In genomic region chr1:90486134-90486824, GRCh38 we compare ENCODE assay signal across 17 cellular contexts.
DNase-seq lines count a peak whose midpoint lies in the region; ATAC-seq, FAIRE-seq and TF ChIP-seq lines count a peak whose summit lies in the region.
"Had no signal": no experiment of that assay in that cellular context is flagged by ENCODE, and none has a peak within 500 bp of the region (broad histone marks: within the 10 kb centered on the region; RNA-seq: fewer than 3 reads in every experiment).

No MANE protein-coding gene starts in this region.

- WGBS in GM12878 (ENCODE audit: insufficient coverage, insufficient replicate concordance, low lambda C conversion rate, missing lambda C conversion rate): 29% methylated on average over 1 of the region's 1 CpG

- H3K4me2 ChIP-seq in GM12878 (ENCODE audit: control insufficient read depth, insufficient read depth): no peak overlapping the region

- no peak overlapping the region for H2AFZ ChIP-seq in GM12878 (ENCODE audit: control insufficient read depth, low read depth, low read length)

- H3K9me3 Mint-ChIP-seq in immature natural killer cell: peaks cover 0 to 3% (median 0%) of the 10 kb centered on the region in 6 donors

- no peaks in the 10 kb centered on the region for H3K36me3 ChIP-seq in GM12878 (ENCODE audit: control insufficient read depth in 2 of 2, insufficient read depth in 2 of 2, low read length in 1 of 2)

- peak; percentile 53 for ATAC-seq in GM18858 (IDR thresholded peaks at IDR 0.05; ENCODE audit: unreplicated experiment)
- ATAC-seq in GM21423 (IDR thresholded peaks at IDR 0.05; ENCODE audit: unreplicated experiment): peak; percentile 56
- ATAC-seq in HG03060 (IDR thresholded peaks at IDR 0.05; ENCODE audit: low read depth, unreplicated experiment): peak; percentile 42
- ATAC-seq in GM12878: peak; percentile 78
- no peak for ATAC-seq in GM21528 (IDR thresholded peaks at IDR 0.05; ENCODE audit: low FRiP score, unreplicated experiment)
- no peak for ATAC-seq in GM19035 (IDR thresholded peaks at IDR 0.05; ENCODE audit: unreplicated experiment)
- ATAC-seq in HG03159 (IDR thresholded peaks at IDR 0.05; ENCODE audit: unreplicated experiment): no peak
- ATAC-seq: K562, SK-N-SH treated with all-trans-retinoic acid at 6 μM for 48 hours had no signal

- RAD21 ChIA-PET in GM12878 (lab: Charles Lee; ENCODE audit: unreplicated experiment): interaction anchor here (0.7 to 5.3 kb wide), 21 partner anchors 11 to 265 kb away, joined by 3 to 110 read pairs (median 6); no protein-coding TSS in a partner anchor

- H3K4me3 Mint-ChIP-seq in immature natural killer cell: no peak overlapping the region

- intact Hi-C loops in GM12878 (cut with micrococcal nuclease; ENCODE audit: unreplicated experiment): no loop called here

- no peaks in the 10 kb centered on the region for H3K4me1 Mint-ChIP-seq in immature natural killer cell

- no TSS peak for BruUV-seq in GM12878 (replicated peaks; lab: Mats Ljungman, UMichigan)

- H3K79me2 ChIP-seq in GM12878 (ENCODE audit: control insufficient read depth, insufficient read depth, low read length): no peaks in the 10 kb centered on the region

- POLR2A ChIA-PET in GM12878 (lab: Charles Lee): interaction anchor here (0.6 to 3.6 kb wide), 12 partner anchors 10 to 130 kb away, joined by 3 to 36 read pairs (median 8); no protein-coding TSS in a partner anchor

- H3K4me1 ChIP-seq in GM12878 (ENCODE audit: control insufficient read depth, insufficient read depth, low read length): no peaks in the 10 kb centered on the region

- TF ChIP-seq EP300 in GM12878 (IDR thresholded peaks at IDR 0.05; ENCODE audit: borderline replicate concordance in 1 of 2, control insufficient read depth in 1 of 2, low read depth in 2 of 2, low read length in 2 of 2): no peak

- no peak for TF ChIP-seq CTCF in GM12878 (IDR thresholded peaks at IDR 0.05 in 2 of 3, conservative IDR thresholded peaks at IDR 0.05 in 1 of 3; ENCODE audit: control insufficient read depth in 2 of 3, extremely low read depth in 1 of 3, insufficient read depth in 1 of 3, low read depth in 3 of 3, low read length in 3 of 3)

- CTCF ChIA-PET in GM12878 (lab: Yijun Ruan, JAX): interaction anchor here (0.5 to 5.4 kb wide), 15 partner anchors 10 to 467 kb away, joined by 3 to 68 read pairs (median 4); no protein-coding TSS in a partner anchor

- no peaks in the 10 kb centered on the region for H4K20me1 ChIP-seq in GM12878 (ENCODE audit: control insufficient read depth, insufficient read depth)

- no peak for TF ChIP-seq POLR2A in GM12878 (IDR thresholded peaks at IDR 0.05; ENCODE audit: low read depth, low read length)

- no peak for DNase-seq in GM12878 (ENCODE audit: low read depth, low spot score)
- no peak for DNase-seq in immature natural killer cell
- DNase-seq: DMS 273 treated with DMSO at 0.1 percent for 48 hours, GOT3, NCI-H187, NCI-H69, OCI-M1, SHP77 treated with DMSO at 0.1 percent for 48 hours had no signal

- H3K9ac ChIP-seq in GM12878 (ENCODE audit: control insufficient read depth, insufficient read depth, low read length): no peak overlapping the region

- no peak overlapping the region for H3K27ac Mint-ChIP-seq in immature natural killer cell

- in situ Hi-C loops in GM12878 (cut with MboI): no loop called here

- FAIRE-seq in GM12878 (lab: Jason Lieb, UNC): no peak
- FAIRE-seq: K562 had no signal

- no peak overlapping the region for H3K4me3 ChIP-seq in GM12878
- H3K4me3 ChIP-seq: K562 had no signal

- H3K9me3 ChIP-seq in GM12878 (replicated peaks; ENCODE audit: control insufficient read depth, insufficient read depth, low read length): no peaks in the 10 kb centered on the region

- H3K27me3 ChIP-seq in GM12878 (replicated peaks in 1 of 2; ENCODE audit: control insufficient read depth in 2 of 2, insufficient read depth in 2 of 2, low read length in 1 of 2): no peaks in the 10 kb centered on the region

- SMC1A ChIA-PET in GM12878 (lab: Charles Lee; ENCODE audit: uncharacterized antibody, unreplicated experiment): interaction anchor here (0.8 to 5.1 kb wide), 22 partner anchors 9 to 131 kb away, joined by 3 to 79 read pairs (median 4); no protein-coding TSS in a partner anchor

- peaks cover 0 to 2% (median 2%) of the 10 kb centered on the region in 3 donors for H3K27me3 Mint-ChIP-seq in immature natural killer cell (ENCODE audit: low read depth in 3 of 3)

- no peaks in the 10 kb centered on the region for H3K36me3 Mint-ChIP-seq in immature natural killer cell

- no peak overlapping the region for H3K27ac ChIP-seq in GM12878 (ENCODE audit: control insufficient read depth, insufficient read depth)
- H3K27ac ChIP-seq: C4-2B had no signal

- no peak for TF ChIP-seq RAD21 in GM12878 (IDR thresholded peaks at IDR 0.05; ENCODE audit: insufficient read depth, low read depth, low read length)

TF ChIP-seq in GM12878, 131 proteins besides CTCF, POLR2A, EP300 and RAD21:
- TF ChIP-seq ZNF217 (IDR thresholded peaks at IDR 0.05) (0 out of 2 replicates have a peak, but pooled peaks have one; percentile 40), ATF7 (IDR thresholded peaks at IDR 0.05; ENCODE audit: low read depth) (peak; percentile 8; the same call in 1 of the 2 replicates), IKZF2 (IDR thresholded peaks at IDR 0.05) (peak; percentile 23 to 26; a peak in 2 of 4 replicates), RELB (IDR thresholded peaks at IDR 0.05; ENCODE audit: low read depth) (peak; percentile 77; the same call in 1 of the 2 replicates), ZNF687 (IDR thresholded peaks at IDR 0.05) (no peak)

Comparison
In these comparisons a context has a peak if more than half of its experiments do, and no peak if none do; other contexts are left out.
1. ATAC-seq: peak in GM18858 (single experiment), GM21423 (single experiment), HG03060 (single experiment) and GM12878 (single experiment); none in GM21528 (single experiment), GM19035 (single experiment) and HG03159 (single experiment).